In genomic region chr1:39529901-39530535, GRCh38 we compare ENCODE assay signal across 10 cellular contexts. TPM values are rescaled to one million over a fixed set of nuclear protein-coding genes. Genes with fewer than 3 reads are reported as not detected.
"Had no signal": no experiment of that assay in that cellular context is flagged by ENCODE, and none has a peak within 500 bp of the region (broad histone marks: within the 10 kb centered on the region; RNA-seq: fewer than 3 reads in every experiment).

No MANE protein-coding gene starts in this region.

- H3K27ac ChIP-seq: foreskin keratinocyte had no signal

- DNase-seq: activated CD4-positive, alpha-beta memory T cell treated with anti-CD3 and anti-CD28 coated beads for 36 hours; activated CD4-positive, CD25-positive, alpha-beta regulatory T cell treated with anti-CD3 and anti-CD28 coated beads, Interleukin-2, amount 50 U/mL, for 72 hours; activated naive CD4-positive, alpha-beta T cell; activated T-cell treated with anti-CD3 and anti-CD28 coated beads, Interleukin-2, amount 50 U/mL, for 48 hours; foreskin keratinocyte; natural killer cell; nucleus accumbens; stimulated activated CD4-positive, alpha-beta T cell treated with anti-CD3 and anti-CD28 coated beads, Interleukin-4, amount 100 ng/mL, for 1 hour; stimulated activated CD8-positive, alpha-beta memory T cell treated with anti-CD3 and anti-CD28 coated beads, Interleukin-4, amount 100 ng/mL, for 48 hours had no signal

- H3K27me3 ChIP-seq: foreskin keratinocyte had no signal

- ATAC-seq: foreskin keratinocyte, natural killer cell had no signal

RNA-seq across cellular contexts. Expression of gene BMP8A, which starts 38.6 kb away (rescaled TPM):
- total RNA-seq: activated CD4-positive, alpha-beta memory T cell treated with anti-CD3 and anti-CD28 coated beads for 36 hours; foreskin keratinocyte; T-helper 2 cell treated with Interferon-gamma antibody and Interleukin-4, amounts not matched to agents 100 ng/mL and 5 ng/mL, for 36 hours had no signal
- polyA plus RNA-seq: foreskin keratinocyte had no signal
